Comparison of ENCODE assay signal across 12 cellular contexts in the genomic region with DNA sequence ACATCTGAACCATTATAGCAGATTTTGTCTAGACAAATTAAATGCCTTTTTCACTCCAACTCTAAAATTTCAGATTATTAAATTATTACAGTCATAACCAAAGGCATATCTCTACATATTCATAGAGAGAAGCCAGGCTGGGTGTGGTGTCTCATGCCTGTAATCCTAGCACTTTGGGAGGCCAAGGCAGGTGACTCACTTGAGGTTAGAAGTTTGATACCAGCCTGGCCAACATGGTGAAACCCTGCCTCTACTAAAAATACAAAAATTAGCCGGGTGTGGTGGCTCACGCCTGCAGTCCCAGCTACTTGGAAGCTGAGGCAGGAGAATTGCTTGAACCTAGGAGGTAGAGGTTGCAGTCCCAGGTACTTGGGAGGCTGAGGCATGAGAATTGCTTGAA. TPM values are rescaled to one million over a fixed set of nuclear protein-coding genes. Genes with fewer than 3 reads are reported as not detected.
"Had no signal": no experiment of that assay in that cellular context is flagged by ENCODE, and none has a peak within 500 bp of the region (broad histone marks: within the 10 kb centered on the region; RNA-seq: fewer than 3 reads in every experiment).

No MANE protein-coding gene starts in this region.

RNA-seq across cellular contexts. Expression of a gene that starts 11.1 kb away (rescaled TPM):
- total RNA-seq: activated T-helper 1 cell treated with anti-CD3 and anti-CD28 coated beads, Interleukin-12 subunit alpha, Interleukin-12 subunit beta, Interleukin-2, Interleukin-4 antibody, amounts not matched to agents 30 ng/mL and 10 ng/mL and 1 ng/mL, durations not matched to agents 14 hours and 24 hours and 36 hours; dermis blood vessel endothelial cell; fibroblast of lung; fibroblast of villous mesenchyme; mammary epithelial cell; occipital lobe had no signal

RNA-seq across cellular contexts. Expression of a gene that starts 30.8 kb away (rescaled TPM):
- total RNA-seq: activated naive CD4-positive, alpha-beta T cell treated with anti-CD3 and anti-CD28 coated beads for 36 hours; activated T-helper 1 cell treated with anti-CD3 and anti-CD28 coated beads, Interleukin-12 subunit alpha, Interleukin-12 subunit beta, Interleukin-2, Interleukin-4 antibody, amounts not matched to agents 30 ng/mL and 10 ng/mL and 1 ng/mL, durations not matched to agents 14 hours and 24 hours and 36 hours; dermis blood vessel endothelial cell; fibroblast of lung; fibroblast of villous mesenchyme; mammary epithelial cell; occipital lobe; psoas muscle had no signal

RNA-seq across cellular contexts. Expression of a gene that starts 41.7 kb away (rescaled TPM):
- total RNA-seq: activated naive CD4-positive, alpha-beta T cell treated with anti-CD3 and anti-CD28 coated beads for 36 hours; activated T-helper 1 cell treated with anti-CD3 and anti-CD28 coated beads, Interleukin-12 subunit alpha, Interleukin-12 subunit beta, Interleukin-2, Interleukin-4 antibody, amounts not matched to agents 30 ng/mL and 10 ng/mL and 1 ng/mL, durations not matched to agents 14 hours and 24 hours and 36 hours; breast epithelium; dermis blood vessel endothelial cell; fibroblast of lung; fibroblast of villous mesenchyme; left colon; mammary epithelial cell; mucosa of gallbladder; psoas muscle; sigmoid colon had no signal

RNA-seq across cellular contexts. Expression of a gene that starts 57.1 kb away (rescaled TPM):
- total RNA-seq: activated naive CD4-positive, alpha-beta T cell treated with anti-CD3 and anti-CD28 coated beads for 36 hours; activated T-helper 1 cell treated with anti-CD3 and anti-CD28 coated beads, Interleukin-12 subunit alpha, Interleukin-12 subunit beta, Interleukin-2, Interleukin-4 antibody, amounts not matched to agents 30 ng/mL and 10 ng/mL and 1 ng/mL, durations not matched to agents 14 hours and 24 hours and 36 hours; dermis blood vessel endothelial cell; fibroblast of lung; fibroblast of villous mesenchyme; mammary epithelial cell; psoas muscle had no signal
